26 cellular contexts compared by ENCODE assay signal in the genomic region with DNA sequence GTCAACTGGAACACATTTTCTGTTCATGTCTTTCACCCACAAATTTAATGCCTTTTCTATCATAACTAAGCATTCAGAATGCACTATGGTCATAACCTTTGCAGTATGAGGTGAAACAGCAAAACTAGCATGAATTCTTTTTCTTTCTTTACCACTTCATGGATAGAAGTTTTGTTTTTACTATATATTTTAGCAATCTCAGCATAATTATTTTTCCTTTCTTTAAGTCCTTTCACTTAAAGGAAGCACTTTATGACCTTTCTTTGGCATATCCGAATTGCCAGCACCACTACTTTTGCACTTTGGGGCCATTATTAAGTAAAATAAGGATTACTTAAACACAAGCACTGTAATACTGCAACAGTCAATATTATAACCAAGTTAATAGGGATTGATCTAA.
"Had no signal": no experiment of that assay in that cellular context is flagged by ENCODE, and none has a peak within 500 bp of the region (broad histone marks: within the 10 kb centered on the region; RNA-seq: fewer than 3 reads in every experiment).

No MANE protein-coding gene starts in this region.

- H3K27ac ChIP-seq: colonic mucosa, epithelial cell of prostate, esophagus squamous epithelium, gastrocnemius medialis, heart right ventricle, left lung, lower lobe of right lung had no signal

- FAIRE-seq: endometrium, islet of Langerhans, keratinocyte had no signal

- H3K27ac Mint-ChIP-seq: dendritic cell treated with granulocyte-macrophage colony-stimulating factor and Interleukin-4, amounts not matched to agents 40 ng/mL and 50 ng/mL, for 4 days; effector memory CD8-positive, alpha-beta T cell; endodermal cell had no signal

- ATAC-seq: effector memory CD8-positive, alpha-beta T cell; esophagus mucosa; gastrocnemius medialis; heart right ventricle; left cardiac atrium; left lung; left ventricle myocardium superior; lower lobe of right lung had no signal

- H3K27me3 Mint-ChIP-seq: dendritic cell treated with granulocyte-macrophage colony-stimulating factor and Interleukin-4, amounts not matched to agents 40 ng/mL and 50 ng/mL, for 4 days; effector memory CD8-positive, alpha-beta T cell had no signal

- H3K36me3 ChIP-seq: colonic mucosa, esophagus squamous epithelium, gastrocnemius medialis, heart right ventricle, left lung, lower lobe of right lung had no signal

- H3K4me1 ChIP-seq: colonic mucosa, esophagus squamous epithelium, gastrocnemius medialis, heart right ventricle, left lung, lower lobe of right lung had no signal

- H3K27me3 ChIP-seq: colonic mucosa, esophagus squamous epithelium, gastrocnemius medialis, heart right ventricle, left lung had no signal

- H3K4me3 ChIP-seq: colonic mucosa, esophagus squamous epithelium, gastrocnemius medialis, heart right ventricle, left lung, lower lobe of right lung had no signal

- H3K9me3 Mint-ChIP-seq: dendritic cell treated with granulocyte-macrophage colony-stimulating factor and Interleukin-4, amounts not matched to agents 40 ng/mL and 50 ng/mL, for 4 days; endodermal cell had no signal

- H3K4me3 Mint-ChIP-seq: dendritic cell treated with granulocyte-macrophage colony-stimulating factor and Interleukin-4, amounts not matched to agents 40 ng/mL and 50 ng/mL, for 4 days; effector memory CD8-positive, alpha-beta T cell; endodermal cell had no signal

- DNase-seq: colonic mucosa; cortex of kidney; effector CD8-positive, alpha-beta T cell; effector memory CD8-positive, alpha-beta T cell; endodermal cell; erythroblast; esophagus squamous epithelium; foreskin fibroblast; foreskin melanocyte; gastrocnemius medialis; glutamatergic neuron; head of caudate nucleus; heart right ventricle; hippocampal formation; left cardiac atrium; left lung; left ventricle myocardium superior; lower lobe of right lung; mesendoderm; midbrain had no signal

- H3K9me3 ChIP-seq: colonic mucosa, esophagus squamous epithelium, gastrocnemius medialis, heart right ventricle, left lung, lower lobe of right lung had no signal
